Comparison of ENCODE assay signal across 8 cellular contexts in genomic region chr2:176001903-176002683, GRCh38. TPM values are rescaled to one million over a fixed set of nuclear protein-coding genes. Genes with fewer than 3 reads are reported as not detected.
DNase-seq lines count a peak whose midpoint lies in the region; ATAC-seq and TF ChIP-seq lines count a peak whose summit lies in the region.

A gene with protein sequence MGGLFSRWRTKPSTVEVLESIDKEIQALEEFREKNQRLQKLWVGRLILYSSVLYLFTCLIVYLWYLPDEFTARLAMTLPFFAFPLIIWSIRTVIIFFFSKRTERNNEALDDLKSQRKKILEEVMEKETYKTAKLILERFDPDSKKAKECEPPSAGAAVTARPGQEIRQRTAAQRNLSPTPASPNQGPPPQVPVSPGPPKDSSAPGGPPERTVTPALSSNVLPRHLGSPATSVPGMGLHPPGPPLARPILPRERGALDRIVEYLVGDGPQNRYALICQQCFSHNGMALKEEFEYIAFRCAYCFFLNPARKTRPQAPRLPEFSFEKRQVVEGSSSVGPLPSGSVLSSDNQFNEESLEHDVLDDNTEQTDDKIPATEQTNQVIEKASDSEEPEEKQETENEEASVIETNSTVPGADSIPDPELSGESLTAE (minus strand): TSS chr2:176002267. CDS start chr2:175995584, 6,683 bp downstream.

- ATAC-seq in GM18498 (IDR thresholded peaks at IDR 0.05; ENCODE audit: unreplicated experiment) (peak; percentile 93), HG02938 (IDR thresholded peaks at IDR 0.05; ENCODE audit: unreplicated experiment) (peak; percentile 88), right cardiac atrium (peak; percentile 99)

- TF ChIP-seq POLR2A in vagina (IDR thresholded peaks at IDR 0.05) = peak in 1 of 2 donors; percentile 50

- H3K27me3 ChIP-seq in right cardiac atrium (ENCODE audit: control insufficient read depth, insufficient read depth) = no peaks in the 10 kb centered on the region
- no peaks in the 10 kb centered on the region for H3K27me3 ChIP-seq in vagina

- H3K4me1 ChIP-seq in right cardiac atrium (ENCODE audit: control insufficient read depth, insufficient read depth, low read length) = peaks cover 6% of the 10 kb centered on the region
- H3K4me1 ChIP-seq in vagina = peaks cover 38% of the 10 kb centered on the region

- intact Hi-C loops in right cardiac atrium (cut with DNase I) = no loop called here
- intact Hi-C loops in vagina (cut with DNase I) = loop anchor here (5.0 kb wide), 1 partner anchor 75 kb away; no protein-coding TSS in a partner anchor

- H3K4me3 ChIP-seq in right cardiac atrium (ENCODE audit: low read length) (peak within 1 kb of the TSS; percentile 92), vagina (peak within 1 kb of the TSS; percentile 69 to 82)

- peak; percentile 60 to 68 for DNase-seq in NCI-H187 (lab: John Stamatoyannopoulos, UW)
- DNase-seq in T-helper 2 cell = peak; percentile 84 to 94 (median 89)
- DNase-seq in right cardiac atrium = peak; percentile 92 to 97 (median 97)
- DNase-seq in putamen (ENCODE audit: low spot score) = peak; percentile 93
- peak in 1 of 2 donors; percentile 97 for DNase-seq in vagina (ENCODE audit: extremely low spot score in 2 of 2)

- H3K27ac ChIP-seq in angular gyrus (ENCODE audit: low read depth, low read length) (peak within 1 kb of the TSS; percentile 85), right cardiac atrium (ENCODE audit: low read length) (peak within 1 kb of the TSS; percentile 92), vagina (peak within 1 kb of the TSS; percentile 82)

- under 1% methylated on average over 57 of the region's 57 CpGs for WGBS in right cardiac atrium

- no peaks in the 10 kb centered on the region for H3K36me3 ChIP-seq in vagina

- no peak for TF ChIP-seq CTCF in vagina (IDR thresholded peaks at IDR 0.05)

- H3K9me3 ChIP-seq in right cardiac atrium (ENCODE audit: control insufficient read depth, low read length) (no peaks in the 10 kb centered on the region), vagina (no peaks in the 10 kb centered on the region)

RNA-seq across cellular contexts. Expression of the gene that starts here (rescaled TPM):
- total RNA-seq in right cardiac atrium (10 to 100 TPM; 22.6 to 37.2 (median 24.0) TPM), vagina (32.7 TPM)
- polyA plus RNA-seq in right cardiac atrium = 4.6 TPM
